8 cellular contexts compared by ENCODE assay signal in the genomic region with DNA sequence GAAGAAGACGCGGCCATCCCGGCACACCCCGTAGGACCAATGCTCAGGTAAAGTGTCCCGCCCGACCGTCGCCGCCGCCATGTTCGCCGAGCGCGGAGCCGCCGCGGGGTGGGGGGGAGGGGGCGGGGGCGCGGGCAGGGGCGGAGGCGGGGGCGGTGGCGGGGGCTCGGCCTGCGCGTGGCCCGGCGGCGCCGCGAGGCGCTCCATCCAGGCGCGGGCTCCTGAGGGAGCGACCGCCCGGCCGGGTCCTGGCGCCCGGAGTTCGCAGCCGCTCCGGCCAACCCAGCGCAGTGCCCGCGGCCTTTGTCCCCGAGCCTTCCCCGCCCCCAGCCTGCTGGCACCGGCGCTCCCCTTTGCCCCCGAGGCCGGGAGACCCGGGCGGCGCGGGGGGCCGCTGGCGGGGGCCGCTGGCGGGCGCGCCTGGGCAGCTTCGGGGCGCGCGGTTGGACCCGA. TPM values are rescaled to one million over a fixed set of nuclear protein-coding genes. Genes with fewer than 3 reads are reported as not detected.
A peak's percentile ranks its signal among the peaks of the same experiment; 100 is the strongest.
DNase-seq lines count a peak whose midpoint lies in the region; ATAC-seq and TF ChIP-seq lines count a peak whose summit lies in the region.

A gene with protein sequence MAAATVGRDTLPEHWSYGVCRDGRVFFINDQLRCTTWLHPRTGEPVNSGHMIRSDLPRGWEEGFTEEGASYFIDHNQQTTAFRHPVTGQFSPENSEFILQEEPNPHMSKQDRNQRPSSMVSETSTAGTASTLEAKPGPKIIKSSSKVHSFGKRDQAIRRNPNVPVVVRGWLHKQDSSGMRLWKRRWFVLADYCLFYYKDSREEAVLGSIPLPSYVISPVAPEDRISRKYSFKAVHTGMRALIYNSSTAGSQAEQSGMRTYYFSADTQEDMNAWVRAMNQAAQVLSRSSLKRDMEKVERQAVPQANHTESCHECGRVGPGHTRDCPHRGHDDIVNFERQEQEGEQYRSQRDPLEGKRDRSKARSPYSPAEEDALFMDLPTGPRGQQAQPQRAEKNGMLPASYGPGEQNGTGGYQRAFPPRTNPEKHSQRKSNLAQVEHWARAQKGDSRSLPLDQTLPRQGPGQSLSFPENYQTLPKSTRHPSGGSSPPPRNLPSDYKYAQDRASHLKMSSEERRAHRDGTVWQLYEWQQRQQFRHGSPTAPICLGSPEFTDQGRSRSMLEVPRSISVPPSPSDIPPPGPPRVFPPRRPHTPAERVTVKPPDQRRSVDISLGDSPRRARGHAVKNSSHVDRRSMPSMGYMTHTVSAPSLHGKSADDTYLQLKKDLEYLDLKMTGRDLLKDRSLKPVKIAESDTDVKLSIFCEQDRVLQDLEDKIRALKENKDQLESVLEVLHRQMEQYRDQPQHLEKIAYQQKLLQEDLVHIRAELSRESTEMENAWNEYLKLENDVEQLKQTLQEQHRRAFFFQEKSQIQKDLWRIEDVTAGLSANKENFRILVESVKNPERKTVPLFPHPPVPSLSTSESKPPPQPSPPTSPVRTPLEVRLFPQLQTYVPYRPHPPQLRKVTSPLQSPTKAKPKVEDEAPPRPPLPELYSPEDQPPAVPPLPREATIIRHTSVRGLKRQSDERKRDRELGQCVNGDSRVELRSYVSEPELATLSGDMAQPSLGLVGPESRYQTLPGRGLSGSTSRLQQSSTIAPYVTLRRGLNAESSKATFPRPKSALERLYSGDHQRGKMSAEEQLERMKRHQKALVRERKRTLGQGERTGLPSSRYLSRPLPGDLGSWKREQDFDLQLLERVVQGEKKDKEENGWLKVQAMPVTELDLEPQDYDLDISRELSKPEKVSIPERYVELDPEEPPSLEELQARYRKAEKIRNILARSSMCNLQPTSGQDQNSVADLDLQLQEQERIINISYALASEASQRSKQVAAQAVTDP (minus strand): TSS at position 94 of the 453 bp plus-strand sequence. CDS start 13 bp downstream, at position 81.

- no peaks in the 10 kb centered on the region for H3K9me3 ChIP-seq in neutrophil

- ATAC-seq in GM18868 (IDR thresholded peaks at IDR 0.05; ENCODE audit: unreplicated experiment): peak; percentile 28
- ATAC-seq in HG02870 (IDR thresholded peaks at IDR 0.05; ENCODE audit: unreplicated experiment): no peak

- peaks cover 99% of the 10 kb centered on the region for H3K27me3 ChIP-seq in neutrophil

- H3K36me3 Mint-ChIP-seq in activated CD4-positive, alpha-beta T cell treated with anti-CD3 and anti-CD28 coated beads, Interleukin-2, amount 10 ng/mL, durations not matched to agents 24 days and 14 days (ENCODE audit: low read depth): no peaks in the 10 kb centered on the region

- peaks cover 34% of the 10 kb centered on the region for H3K27me3 Mint-ChIP-seq in activated CD4-positive, alpha-beta T cell treated with anti-CD3 and anti-CD28 coated beads, Interleukin-2, amount 10 ng/mL, durations not matched to agents 24 days and 14 days

- no peak for TF ChIP-seq CTCF in 22Rv1 (IDR thresholded peaks at IDR 0.05)
- no peak for TF ChIP-seq CTCF in foreskin fibroblast (IDR thresholded peaks at IDR 0.05; ENCODE audit: low read depth, low read length)
- no peak for TF ChIP-seq CTCF in neutrophil (IDR thresholded peaks at IDR 0.05)

- peak within 1 kb of the TSS; percentile 48 for H3K27ac Mint-ChIP-seq in activated CD4-positive, alpha-beta T cell treated with anti-CD3 and anti-CD28 coated beads, Interleukin-2, amount 10 ng/mL, durations not matched to agents 24 days and 14 days

- no peaks in the 10 kb centered on the region for H3K36me3 ChIP-seq in neutrophil

- peak within 1 kb of the TSS; percentile 84 for H3K4me3 Mint-ChIP-seq in activated CD4-positive, alpha-beta T cell treated with anti-CD3 and anti-CD28 coated beads, Interleukin-2, amount 10 ng/mL, durations not matched to agents 24 days and 14 days

- peaks cover 12 to 17% of the 10 kb centered on the region in 2 experiments for H3K4me1 ChIP-seq in neutrophil (ENCODE audit: control insufficient read depth in 1 of 2, insufficient read depth in 1 of 2, low read depth in 1 of 2, low read length in 1 of 2)

- H3K4me3 ChIP-seq in foreskin fibroblast (ENCODE audit: low read depth in 1 of 2, low read length in 2 of 2) (peak within 1 kb of the TSS; percentile 19 to 27), neutrophil (ENCODE audit: low read depth in 1 of 2, low read length in 1 of 2) (peak within 1 kb of the TSS; percentile 46 to 54)

- H3K9me3 Mint-ChIP-seq in activated CD4-positive, alpha-beta T cell treated with anti-CD3 and anti-CD28 coated beads, Interleukin-2, amount 10 ng/mL, durations not matched to agents 24 days and 14 days: no peaks in the 10 kb centered on the region

- H3K27ac ChIP-seq in 22Rv1 (peak within 1 kb of the TSS; percentile 73), neutrophil (no peak within 1 kb of the TSS)

- no peak for DNase-seq in activated CD4-positive, alpha-beta T cell treated with anti-CD3 and anti-CD28 coated beads, Interleukin-2, amount 10 ng/mL, durations not matched to agents 24 days and 14 days
- DNase-seq in foreskin fibroblast: no peak
- no peak for DNase-seq in SKM-1 treated with dmso at 0.1 percent for 144 hours (lab: John Stamatoyannopoulos, UW; ENCODE audit: unreplicated experiment)
- no peak for DNase-seq in germinal center (ENCODE audit: low spot score)

- intact Hi-C loops in activated CD4-positive, alpha-beta T cell treated with anti-CD3 and anti-CD28 coated beads, Interleukin-2, amount 10 ng/mL, durations not matched to agents 24 days and 14 days (cut with micrococcal nuclease): loop anchor here (5.0 kb wide), 1 partner anchor 77 kb away; no protein-coding TSS in a partner anchor

- peaks cover 3% of the 10 kb centered on the region for H3K4me1 Mint-ChIP-seq in activated CD4-positive, alpha-beta T cell treated with anti-CD3 and anti-CD28 coated beads, Interleukin-2, amount 10 ng/mL, durations not matched to agents 24 days and 14 days

RNA-seq across cellular contexts. Expression of the gene that starts here (rescaled TPM):
- 16.7 and 20.7 TPM in 2 replicates for total RNA-seq in activated CD4-positive, alpha-beta T cell treated with anti-CD3 and anti-CD28 coated beads, Interleukin-2, amount 10 ng/mL, durations not matched to agents 24 days and 14 days
